20 cellular contexts compared by ENCODE assay signal in genomic region chr12:867905-868304, GRCh38.
"Had no signal": no experiment of that assay in that cellular context is flagged by ENCODE, and none has a peak within 500 bp of the region (broad histone marks: within the 10 kb centered on the region; RNA-seq: fewer than 3 reads in every experiment).

No MANE protein-coding gene starts in this region.

- H3K9me3 Mint-ChIP-seq: activated CD4-positive, alpha-beta T cell treated with anti-CD3 and anti-CD28 coated beads, Interleukin-2, amount 10 ng/mL, durations not matched to agents 24 days and 14 days; natural killer cell; stimulated activated naive CD8-positive, alpha-beta T cell treated with anti-CD3 and anti-CD28 coated beads, Interleukin-15, amount 100 ng/mL, for 72 hours; T-cell had no signal

- H3K27ac ChIP-seq: parathyroid adenoma had no signal

- H3K4me1 ChIP-seq: parathyroid adenoma had no signal

- ATAC-seq: activated CD8-positive, alpha-beta T cell treated with anti-CD3 and anti-CD28 coated beads, Interleukin-2, amount 10 ng/mL, durations not matched to agents 7 days and 5 days; SK-N-SH treated with all-trans-retinoic acid at 6 μM for 48 hours; stimulated activated naive CD8-positive, alpha-beta T cell treated with anti-CD3 and anti-CD28 coated beads, Interleukin-15, amount 100 ng/mL, for 72 hours had no signal

- H3K27ac Mint-ChIP-seq: activated CD4-positive, alpha-beta T cell treated with anti-CD3 and anti-CD28 coated beads, Interleukin-2, amount 10 ng/mL, durations not matched to agents 24 days and 14 days; activated CD8-positive, alpha-beta T cell treated with anti-CD3 and anti-CD28 coated beads, Interleukin-2, amount 10 ng/mL, durations not matched to agents 7 days and 5 days; activated naive CD8-positive, alpha-beta T cell had no signal

- H3K4me3 Mint-ChIP-seq: activated CD4-positive, alpha-beta T cell treated with anti-CD3 and anti-CD28 coated beads, Interleukin-2, amount 10 ng/mL, durations not matched to agents 24 days and 14 days; activated CD8-positive, alpha-beta T cell treated with anti-CD3 and anti-CD28 coated beads, Interleukin-2, amount 10 ng/mL, durations not matched to agents 7 days and 5 days; activated naive CD8-positive, alpha-beta T cell; natural killer cell; stimulated activated naive CD8-positive, alpha-beta T cell treated with anti-CD3 and anti-CD28 coated beads, Interleukin-15, amount 100 ng/mL, for 72 hours; T-cell had no signal

- H3K79me2 ChIP-seq: parathyroid adenoma had no signal

- H2AFZ ChIP-seq: parathyroid adenoma had no signal

- FAIRE-seq: colon, frontal cortex had no signal

- H3K27me3 Mint-ChIP-seq: activated CD4-positive, alpha-beta T cell treated with anti-CD3 and anti-CD28 coated beads, Interleukin-2, amount 10 ng/mL, durations not matched to agents 24 days and 14 days; activated naive CD8-positive, alpha-beta T cell; stimulated activated naive CD8-positive, alpha-beta T cell treated with anti-CD3 and anti-CD28 coated beads, Interleukin-15, amount 100 ng/mL, for 72 hours; T-cell had no signal

- H3K9ac ChIP-seq: parathyroid adenoma had no signal

- DNase-seq: activated CD4-positive, alpha-beta T cell treated with anti-CD3 and anti-CD28 coated beads, Interleukin-2, amount 10 ng/mL, durations not matched to agents 24 days and 14 days; activated CD8-positive, alpha-beta T cell treated with anti-CD3 and anti-CD28 coated beads, Interleukin-2, amount 10 ng/mL, durations not matched to agents 7 days and 5 days; activated gamma-delta T cell; activated T-cell treated with anti-CD3 and anti-CD28 coated beads, Interleukin-2, amount 50 U/mL, for 48 hours; amygdala; caudate nucleus; head of caudate nucleus; natural killer cell; stimulated activated CD4-positive, alpha-beta T cell treated with anti-CD3 and anti-CD28 coated beads, Interleukin-12 subunit alpha, Interleukin-12 subunit beta, amount 100 ng/mL, for 4 hours; stimulated activated CD4-positive, alpha-beta T cell treated with anti-CD3 and anti-CD28 coated beads, Interleukin-1b, Interleukin-23, amount 100 ng/mL, for 48 hours; stimulated activated CD8-positive, alpha-beta memory T cell treated with anti-CD3 and anti-CD28 coated beads, Interleukin-4, amount 100 ng/mL, for 48 hours; stimulated activated naive CD8-positive, alpha-beta T cell treated with anti-CD3 and anti-CD28 coated beads, Interleukin-15, amount 100 ng/mL, for 72 hours; T-cell; T-helper 9 cell; trophoblast cell had no signal
